ENCODE assay signal across 26 cellular contexts in the genomic region with DNA sequence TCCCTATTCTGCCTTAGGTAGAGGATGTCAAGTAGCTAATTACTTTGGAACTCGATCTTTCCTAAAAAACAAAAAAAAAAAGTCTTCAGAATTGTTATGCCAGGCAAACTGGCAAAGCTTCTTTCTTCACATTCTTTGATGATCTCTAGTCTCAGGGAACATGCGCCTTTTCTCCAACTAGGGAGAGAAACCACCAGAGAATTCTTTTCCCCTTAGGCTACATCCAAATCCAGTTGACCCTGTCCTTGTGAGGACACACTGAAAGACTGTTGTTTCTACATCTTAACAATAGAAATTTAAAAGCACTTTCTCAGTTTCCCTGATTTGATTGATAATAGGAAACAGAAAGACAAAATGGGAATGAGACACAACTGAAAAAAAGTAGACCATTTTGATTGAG.
DNase-seq lines count a peak whose midpoint lies in the region; ATAC-seq and TF ChIP-seq lines count a peak whose summit lies in the region.
"Had no signal": no experiment of that assay in that cellular context is flagged by ENCODE, and none has a peak within 500 bp of the region (broad histone marks: within the 10 kb centered on the region; RNA-seq: fewer than 3 reads in every experiment).

No MANE protein-coding gene starts in this region.

- H3K4me1 ChIP-seq in muscle layer of duodenum (ENCODE audit: control insufficient read depth in 1 of 2, insufficient read depth in 2 of 2, low read length in 2 of 2) (peaks cover 5 to 37% of the 10 kb centered on the region in 2 donors), subcutaneous abdominal adipose tissue (ENCODE audit: control insufficient read depth in 5 of 5, insufficient read depth in 5 of 5, low read length in 5 of 5) (peaks cover 4 to 49% (median 38%) of the 10 kb centered on the region in 5 donors), mesenchymal stem cell (ENCODE audit: control insufficient read depth, insufficient read depth, low read depth, low read length) (peaks cover 1% of the 10 kb centered on the region)
- H3K4me1 ChIP-seq: vagina had no signal

- no peak overlapping the region for H3K4me3 Mint-ChIP-seq in chondrocyte (ENCODE audit: unreplicated experiment)
- no peak overlapping the region for H3K4me3 Mint-ChIP-seq in HFFc6
- no peak overlapping the region for H3K4me3 Mint-ChIP-seq in activated naive CD8-positive, alpha-beta T cell treated with anti-CD3 and anti-CD28 coated beads, Interleukin-2, amount 50 U/mL, for 24 hours
- H3K4me3 Mint-ChIP-seq: activated CD8-positive, alpha-beta memory T cell treated with anti-CD3 and anti-CD28 coated beads, Interleukin-2, amount 10 ng/mL, durations not matched to agents 7 days and 5 days; activated T-cell treated with anti-CD3 and anti-CD28 coated beads, Interleukin-2, amount 50 U/mL, for 72 hours; CD8-positive, alpha-beta memory T cell; IgD-negative memory B cell; naive thymus-derived CD8-positive, alpha-beta T cell had no signal

- no peak overlapping the region for H2AK5ac ChIP-seq in mesenchymal stem cell (ENCODE audit: low read length, severe bottlenecking)

- no peaks in the 10 kb centered on the region for H3K79me1 ChIP-seq in mesenchymal stem cell (replicated peaks; ENCODE audit: low read length, poor library complexity, severe bottlenecking)

- H4K8ac ChIP-seq in mesenchymal stem cell (ENCODE audit: low read length), result no peak overlapping the region

- H3K4me2 ChIP-seq in mesenchymal stem cell (ENCODE audit: low read length, poor library complexity, severe bottlenecking), result no peak overlapping the region

- peak; percentile 35 for DNase-seq in EH (ENCODE audit: low read depth)
- DNase-seq in chondrocyte (ENCODE audit: low spot score), result no peak
- no peak for DNase-seq in HFFc6
- DNase-seq in inferior parietal cortex (ENCODE audit: extremely low spot score), result no peak
- DNase-seq in activated naive CD8-positive, alpha-beta T cell treated with anti-CD3 and anti-CD28 coated beads, Interleukin-2, amount 50 U/mL, for 24 hours, result no peak
- no peak for DNase-seq in mesenchymal stem cell
- DNase-seq: activated CD4-positive, alpha-beta T cell treated with anti-CD3 and anti-CD28 coated beads, Interleukin-2, amount 50 U/mL, for 1 hour; activated CD8-positive, alpha-beta memory T cell treated with anti-CD3 and anti-CD28 coated beads, Interleukin-2, amount 10 ng/mL, durations not matched to agents 7 days and 5 days; activated naive CD4-positive, alpha-beta T cell; activated T-cell treated with anti-CD3 and anti-CD28 coated beads, Interleukin-2, amount 50 U/mL, for 72 hours; amniotic stem cell; CD8-positive, alpha-beta memory T cell; DMS153; effector memory CD4-positive, alpha-beta T cell; GF-D8; left colon; mesendoderm; naive thymus-derived CD8-positive, alpha-beta T cell; NCI-H1092 treated with DMSO at 0.1 percent for 48 hours; NCI-H187 treated with DMSO at 0.1 percent for 48 hours; SHP77 had no signal

- H3K9me3 ChIP-seq in muscle layer of duodenum (ENCODE audit: control insufficient read depth in 1 of 2, low read length in 2 of 2) (no peaks in the 10 kb centered on the region), subcutaneous abdominal adipose tissue (ENCODE audit: control insufficient read depth in 5 of 5, low read length in 5 of 5) (no peaks in the 10 kb centered on the region), mesenchymal stem cell (ENCODE audit: control insufficient read depth, low read length) (no peaks in the 10 kb centered on the region)
- H3K9me3 ChIP-seq: BE2C, vagina had no signal

- H2BK15ac ChIP-seq in mesenchymal stem cell (ENCODE audit: low read depth, poor library complexity, severe bottlenecking), result no peak overlapping the region

- H3K27ac Mint-ChIP-seq in chondrocyte (ENCODE audit: unreplicated experiment) (peak overlapping the region; percentile 82), HFFc6 (no peak overlapping the region)
- no peak overlapping the region for H3K27ac Mint-ChIP-seq in activated naive CD8-positive, alpha-beta T cell treated with anti-CD3 and anti-CD28 coated beads, Interleukin-2, amount 50 U/mL, for 24 hours
- H3K27ac Mint-ChIP-seq: activated CD8-positive, alpha-beta memory T cell treated with anti-CD3 and anti-CD28 coated beads, Interleukin-2, amount 10 ng/mL, durations not matched to agents 7 days and 5 days; activated T-cell treated with anti-CD3 and anti-CD28 coated beads, Interleukin-2, amount 50 U/mL, for 72 hours; IgD-negative memory B cell had no signal

- H2BK120ac ChIP-seq in mesenchymal stem cell (ENCODE audit: low read depth, low read length), result no peak overlapping the region

- no peak overlapping the region for H3K4me3 ChIP-seq in muscle layer of duodenum (ENCODE audit: low read depth in 1 of 2, low read length in 2 of 2)
- H3K4me3 ChIP-seq in subcutaneous abdominal adipose tissue (ENCODE audit: low read depth in 1 of 5, low read length in 5 of 5), result no peak overlapping the region
- H3K4me3 ChIP-seq in mesenchymal stem cell (ENCODE audit: insufficient read depth in 1 of 2, low read depth in 1 of 2, low read length in 2 of 2), result no peak overlapping the region
- H3K4me3 ChIP-seq: vagina had no signal

- H3K14ac ChIP-seq in mesenchymal stem cell (ENCODE audit: low read length in 2 of 2), result no peak overlapping the region

- H3K36me3 Mint-ChIP-seq in chondrocyte (ENCODE audit: low read depth), result peaks cover 16% of the 10 kb centered on the region
- peaks cover 40% of the 10 kb centered on the region for H3K36me3 Mint-ChIP-seq in HFFc6 (ENCODE audit: low read depth)
- no peaks in the 10 kb centered on the region for H3K36me3 Mint-ChIP-seq in activated naive CD8-positive, alpha-beta T cell treated with anti-CD3 and anti-CD28 coated beads, Interleukin-2, amount 50 U/mL, for 24 hours (ENCODE audit: low read depth)
- H3K36me3 Mint-ChIP-seq: IgD-negative memory B cell; naive thymus-derived CD8-positive, alpha-beta T cell had no signal

- no peak overlapping the region for H3K4ac ChIP-seq in mesenchymal stem cell (ENCODE audit: low read depth in 1 of 2, low read length in 2 of 2)

- H3K27ac ChIP-seq in muscle layer of duodenum (ENCODE audit: low read length) (peak overlapping the region; percentile 67), subcutaneous abdominal adipose tissue (ENCODE audit: low read depth, low read length) (peak overlapping the region; percentile 83), mesenchymal stem cell (ENCODE audit: low read length, poor library complexity, severe bottlenecking) (no peak overlapping the region)
- H3K27ac ChIP-seq: vagina had no signal

- H3K27me3 ChIP-seq in muscle layer of duodenum (ENCODE audit: low read depth, low read length) (no peaks in the 10 kb centered on the region), subcutaneous abdominal adipose tissue (ENCODE audit: control insufficient read depth in 5 of 5, insufficient read depth in 4 of 5, low read length in 5 of 5) (no peaks in the 10 kb centered on the region), mesenchymal stem cell (ENCODE audit: control insufficient read depth in 1 of 2, insufficient read depth in 1 of 2, low read length in 2 of 2) (no peaks in the 10 kb centered on the region)
- H3K27me3 ChIP-seq: BE2C, vagina had no signal

- no peak overlapping the region for H2BK5ac ChIP-seq in mesenchymal stem cell (ENCODE audit: low read depth, low read length, poor library complexity, severe bottlenecking)

- H2AFZ ChIP-seq in mesenchymal stem cell (ENCODE audit: low read depth, low read length), result no peak overlapping the region

- H3K36me3 ChIP-seq in muscle layer of duodenum (ENCODE audit: control insufficient read depth in 1 of 2, insufficient read depth in 2 of 2, low read length in 2 of 2) (peaks cover 14 to 19% of the 10 kb centered on the region in 2 donors), subcutaneous abdominal adipose tissue (ENCODE audit: control insufficient read depth in 5 of 5, insufficient read depth in 5 of 5, low read length in 5 of 5) (peaks cover 3 to 20% (median 5%) of the 10 kb centered on the region in 5 donors), mesenchymal stem cell (ENCODE audit: control insufficient read depth in 1 of 2, insufficient read depth in 2 of 2, low read depth in 1 of 2, low read length in 2 of 2) (no peaks in the 10 kb centered on the region)
- H3K36me3 ChIP-seq: vagina had no signal

- H3K9ac ChIP-seq in subcutaneous abdominal adipose tissue (ENCODE audit: low read length in 5 of 5) (no peak overlapping the region), mesenchymal stem cell (ENCODE audit: low read length) (no peak overlapping the region)

- no peak overlapping the region for H4K91ac ChIP-seq in mesenchymal stem cell (ENCODE audit: low read length)

- WGBS in mesenchymal stem cell, result 88% methylated on average over 2 of the region's 2 CpGs

- H3K4me1 Mint-ChIP-seq in chondrocyte (ENCODE audit: low read depth) (peaks cover 77% of the 10 kb centered on the region), HFFc6 (ENCODE audit: low read depth) (peaks cover 66% of the 10 kb centered on the region)
- H3K4me1 Mint-ChIP-seq in activated naive CD8-positive, alpha-beta T cell treated with anti-CD3 and anti-CD28 coated beads, Interleukin-2, amount 50 U/mL, for 24 hours, result no peaks in the 10 kb centered on the region
- H3K4me1 Mint-ChIP-seq: activated CD8-positive, alpha-beta memory T cell treated with anti-CD3 and anti-CD28 coated beads, Interleukin-2, amount 10 ng/mL, durations not matched to agents 7 days and 5 days; IgD-negative memory B cell had no signal

- H3K23ac ChIP-seq in mesenchymal stem cell (ENCODE audit: low read length in 2 of 2), result no peak overlapping the region

- no peaks in the 10 kb centered on the region for H3K9me3 Mint-ChIP-seq in chondrocyte (ENCODE audit: low read depth)
- H3K9me3 Mint-ChIP-seq in HFFc6, result no peaks in the 10 kb centered on the region
- no peaks in the 10 kb centered on the region for H3K9me3 Mint-ChIP-seq in activated naive CD8-positive, alpha-beta T cell treated with anti-CD3 and anti-CD28 coated beads, Interleukin-2, amount 50 U/mL, for 24 hours
- H3K9me3 Mint-ChIP-seq: activated T-cell treated with anti-CD3 and anti-CD28 coated beads, Interleukin-2, amount 50 U/mL, for 72 hours; CD8-positive, alpha-beta memory T cell; IgD-negative memory B cell; naive thymus-derived CD8-positive, alpha-beta T cell had no signal

- H3K18ac ChIP-seq in mesenchymal stem cell (ENCODE audit: low read depth in 1 of 2, low read length in 2 of 2), result no peak overlapping the region

- no peak for ATAC-seq in activated naive CD8-positive, alpha-beta T cell treated with anti-CD3 and anti-CD28 coated beads, Interleukin-2, amount 50 U/mL, for 24 hours
- ATAC-seq: activated CD8-positive, alpha-beta memory T cell treated with anti-CD3 and anti-CD28 coated beads, Interleukin-2, amount 10 ng/mL, durations not matched to agents 7 days and 5 days; activated T-cell treated with anti-CD3 and anti-CD28 coated beads, Interleukin-2, amount 50 U/mL, for 72 hours; left colon; naive thymus-derived CD8-positive, alpha-beta T cell had no signal

- TF ChIP-seq CTCF in chondrocyte (IDR thresholded peaks at IDR 0.05) (no peak), HFFc6 (IDR thresholded peaks at IDR 0.05) (no peak)

- H2BK12ac ChIP-seq in mesenchymal stem cell (ENCODE audit: low read length in 2 of 2), result peak overlapping the region in 1 of 2 experiments; percentile 45

- H3K27me3 Mint-ChIP-seq in chondrocyte (ENCODE audit: low read depth) (no peaks in the 10 kb centered on the region), HFFc6 (ENCODE audit: insufficient read depth) (no peaks in the 10 kb centered on the region; the same call in 1 of the 2 replicates)
- no peaks in the 10 kb centered on the region for H3K27me3 Mint-ChIP-seq in activated naive CD8-positive, alpha-beta T cell treated with anti-CD3 and anti-CD28 coated beads, Interleukin-2, amount 50 U/mL, for 24 hours
- H3K27me3 Mint-ChIP-seq: activated CD8-positive, alpha-beta memory T cell treated with anti-CD3 and anti-CD28 coated beads, Interleukin-2, amount 10 ng/mL, durations not matched to agents 7 days and 5 days; CD8-positive, alpha-beta memory T cell had no signal
